ENCODE assay signal across 12 cellular contexts in the genomic region with DNA sequence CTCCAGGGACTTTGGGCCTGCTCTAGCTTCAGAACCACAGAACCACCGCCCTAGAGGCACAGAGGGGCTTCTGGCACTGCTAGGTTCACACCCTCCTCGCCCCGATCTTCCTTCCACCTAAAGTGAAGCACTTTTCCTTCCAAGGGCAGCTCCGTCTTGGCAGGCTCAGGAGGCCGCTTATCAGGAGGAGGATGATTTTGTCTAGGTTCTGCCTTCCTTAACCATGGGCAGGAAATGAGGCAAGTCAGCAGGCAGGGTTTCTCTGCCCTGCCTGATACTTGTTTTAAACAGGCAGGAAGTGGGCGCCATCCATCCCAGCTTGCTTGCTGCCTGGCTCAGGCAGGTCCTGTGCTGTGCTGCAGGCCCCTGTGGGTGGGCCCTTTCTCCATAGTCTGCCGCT. TPM values are rescaled to one million over a fixed set of nuclear protein-coding genes. Genes with fewer than 3 reads are reported as not detected.
A peak's percentile ranks its signal among the peaks of the same experiment; 100 is the strongest.
DNase-seq lines count a peak whose midpoint lies in the region; ATAC-seq, FAIRE-seq and TF ChIP-seq lines count a peak whose summit lies in the region.
"Had no signal": no experiment of that assay in that cellular context is flagged by ENCODE, and none has a peak within 500 bp of the region (broad histone marks: within the 10 kb centered on the region; RNA-seq: fewer than 3 reads in every experiment).

No MANE protein-coding gene starts in this region.

- H3K9me1 ChIP-seq in endothelial cell of umbilical vein (replicated peaks; ENCODE audit: control insufficient read depth, extremely low read depth, insufficient read depth, low read length) = no peaks in the 10 kb centered on the region

- peak overlapping the region; percentile 74 for H2AFZ ChIP-seq in endothelial cell of umbilical vein (ENCODE audit: low read depth, low read length)

- TF ChIP-seq POLR2A in endothelial cell of umbilical vein (IDR thresholded peaks at IDR 0.05; ENCODE audit: low read depth, low read length) = no peak

- H3K27me3 ChIP-seq in BLaER1 treated with 17β-estradiol and CSF1 and Interleukin-3, amounts not matched to agents 10 nM and 100 nM = peaks cover 0 to 6% (median 0%) of the 10 kb centered on the region in 11 experiments; a peak in 3 of 22 replicates
- no peaks in the 10 kb centered on the region for H3K27me3 ChIP-seq in endothelial cell of umbilical vein (ENCODE audit: control insufficient read depth in 2 of 2, insufficient read depth in 2 of 2, low read length in 2 of 2)
- H3K27me3 ChIP-seq: heart right ventricle had no signal

- H3K79me2 ChIP-seq in endothelial cell of umbilical vein (ENCODE audit: control insufficient read depth, insufficient read depth, low read length) = no peaks in the 10 kb centered on the region

- H3K9ac ChIP-seq in BLaER1 treated with 17β-estradiol and CSF1 and Interleukin-3, amounts not matched to agents 10 nM and 100 nM = peak overlapping the region in 9 of 11 experiments; percentile 62 to 76 (median 71); a peak in 18 of 22 replicates
- no peak overlapping the region for H3K9ac ChIP-seq in endothelial cell of umbilical vein (replicated peaks; ENCODE audit: extremely low read depth, insufficient read depth, low read length)

- H3K9me3 ChIP-seq in BLaER1 treated with 17β-estradiol and CSF1 and Interleukin-3, amounts not matched to agents 10 nM and 100 nM (replicated peaks in 1 of 11) = no peaks in the 10 kb centered on the region; a peak in 1 of 22 replicates
- no peaks in the 10 kb centered on the region for H3K9me3 ChIP-seq in endothelial cell of umbilical vein (replicated peaks; ENCODE audit: control insufficient read depth, insufficient read depth, low read length)
- H3K9me3 ChIP-seq: heart right ventricle had no signal

- peak overlapping the region in 4 of 10 experiments; percentile 7 to 28 (median 16); a peak in 5 of 20 replicates for H3K4me3 ChIP-seq in BLaER1 treated with 17β-estradiol and CSF1 and Interleukin-3, amounts not matched to agents 10 nM and 100 nM
- no peak overlapping the region for H3K4me3 ChIP-seq in endothelial cell of umbilical vein (replicated peaks in 1 of 3; ENCODE audit: insufficient read depth in 1 of 3, low read depth in 1 of 3, low read length in 3 of 3)
- H3K4me3 ChIP-seq: heart right ventricle had no signal

- intact Hi-C loops in endothelial cell of umbilical vein (cut with micrococcal nuclease) = no loop called here

- ATAC-seq in HG03175 (IDR thresholded peaks at IDR 0.05; ENCODE audit: unreplicated experiment) (peak; percentile 35), GM18868 (IDR thresholded peaks at IDR 0.05; ENCODE audit: unreplicated experiment) (no peak)
- ATAC-seq: heart right ventricle had no signal

- H3K27ac ChIP-seq in BLaER1 treated with 17β-estradiol and CSF1 and Interleukin-3, amounts not matched to agents 10 nM and 100 nM = peak overlapping the region in 10 of 11 experiments; percentile 39 to 88 (median 82); a peak in 19 of 22 replicates
- H3K27ac ChIP-seq in endothelial cell of umbilical vein (ENCODE audit: insufficient read depth, low read depth, low read length) = no peak overlapping the region
- H3K27ac ChIP-seq: HL-60 had no signal

- dilution Hi-C loops in endothelial cell of umbilical vein (cut with MboI; ENCODE audit: extremely low pct_ligation_motif_present, low sequenced_read_pairs) = no loop called here

- no peak for FAIRE-seq in endothelial cell of umbilical vein (lab: Jason Lieb, UNC)
- FAIRE-seq: astrocyte had no signal

- TF ChIP-seq CTCF in endothelial cell of umbilical vein (IDR thresholded peaks at IDR 0.05; ENCODE audit: extremely low read depth in 1 of 2, insufficient read depth in 1 of 2, low read depth in 1 of 2, low read length in 2 of 2) = no peak

- H3K36me3 ChIP-seq in BLaER1 treated with 17β-estradiol and CSF1 and Interleukin-3, amounts not matched to agents 10 nM and 100 nM = peaks cover 4 to 35% (median 21%) of the 10 kb centered on the region in 11 experiments; a peak in 19 of 22 replicates
- peaks cover 0 to 2% of the 10 kb centered on the region in 2 experiments for H3K36me3 ChIP-seq in endothelial cell of umbilical vein (ENCODE audit: control insufficient read depth in 2 of 2, extremely low read depth in 1 of 2, insufficient read depth in 2 of 2, low read length in 2 of 2)

- DNase-seq in activated CD4-positive, alpha-beta T cell treated with anti-CD3 and anti-CD28 coated beads, Interleukin-2, amount 50 U/mL, for 1 hour = peak; percentile 52
- DNase-seq in endothelial cell of umbilical vein (ENCODE audit: low read depth, low spot score) (peak; percentile 14), NCI-H526 treated with DMSO at 0.1 percent for 48 hours (lab: John Stamatoyannopoulos, UW) (no peak), NCI-H510A treated with DMSO at 0.1 percent for 48 hours (lab: John Stamatoyannopoulos, UW) (no peak), HT-29 (ENCODE audit: low spot score) (no peak)
- DNase-seq: C1 segment of cervical spinal cord, heart right ventricle had no signal

- POLR2A ChIA-PET in endothelial cell of umbilical vein (lab: Charles Lee) = no interaction called here

- no peaks in the 10 kb centered on the region for H4K20me1 ChIP-seq in BLaER1 treated with 17β-estradiol and CSF1 and Interleukin-3, amounts not matched to agents 10 nM and 100 nM
- H4K20me1 ChIP-seq in endothelial cell of umbilical vein (replicated peaks; ENCODE audit: control insufficient read depth, extremely low read depth, insufficient read depth, low read length) = no peaks in the 10 kb centered on the region

- peaks cover 46 to 89% (median 82%) of the 10 kb centered on the region in 10 experiments for H3K4me1 ChIP-seq in BLaER1 treated with 17β-estradiol and CSF1 and Interleukin-3, amounts not matched to agents 10 nM and 100 nM
- peaks cover 4% of the 10 kb centered on the region for H3K4me1 ChIP-seq in endothelial cell of umbilical vein (ENCODE audit: control insufficient read depth, extremely low read depth, insufficient read depth, low read length)

- H3K4me2 ChIP-seq in BLaER1 treated with 17β-estradiol and CSF1 and Interleukin-3, amounts not matched to agents 10 nM and 100 nM = peak overlapping the region; percentile 70 to 99 (median 97)
- no peak overlapping the region for H3K4me2 ChIP-seq in endothelial cell of umbilical vein (ENCODE audit: insufficient read depth, low read length)

- BruUV-seq in endothelial cell of umbilical vein (replicated peaks; lab: Mats Ljungman, UMichigan) = no TSS peak

- CTCF ChIA-PET in endothelial cell of umbilical vein (lab: Charles Lee) = interaction anchor here (0.8 kb wide), 1 partner anchor 16 kb away, joined by 3 read pairs; no protein-coding TSS in a partner anchor

TF ChIP-seq in endothelial cell of umbilical vein, 7 proteins besides CTCF, POLR2A, EP300 and RAD21:
- TF ChIP-seq GATA2 (IDR thresholded peaks at IDR 0.05; ENCODE audit: insufficient read depth, insufficient read length, low read depth, low read length) = no peak
- TF ChIP-seq EZH2 (IDR thresholded peaks at IDR 0.05; ENCODE audit: borderline replicate concordance, low read depth, low read length, severe bottlenecking) = no peak
- TF ChIP-seq JUN (IDR thresholded peaks at IDR 0.05; ENCODE audit: borderline replicate concordance, insufficient read depth, insufficient read length, low read depth) = no peak
- TF ChIP-seq, protein P1, sequence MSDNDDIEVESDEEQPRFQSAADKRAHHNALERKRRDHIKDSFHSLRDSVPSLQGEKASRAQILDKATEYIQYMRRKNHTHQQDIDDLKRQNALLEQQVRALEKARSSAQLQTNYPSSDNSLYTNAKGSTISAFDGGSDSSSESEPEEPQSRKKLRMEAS (IDR thresholded peaks at IDR 0.05; ENCODE audit: insufficient read depth, insufficient read length) = no peak
- TF ChIP-seq FOS (IDR thresholded peaks at IDR 0.05; ENCODE audit: borderline replicate concordance, insufficient read depth, low read length) = no peak
- no peak for TF ChIP-seq MYC (IDR thresholded peaks at IDR 0.05; ENCODE audit: low read depth, low read length)
- TF ChIP-seq POLR2AphosphoS5 (IDR thresholded peaks at IDR 0.05; ENCODE audit: insufficient read depth, low read depth, low read length) = no peak

RNA-seq across cellular contexts. Expression of gene ATP6V0E2, which starts 8.3 kb away (rescaled TPM):
- 21.5 and 27.8 TPM in 2 replicates for total RNA-seq in endothelial cell of umbilical vein
- polyA plus RNA-seq in endothelial cell of umbilical vein = 36.8 and 57.6 TPM in 2 replicates
- polyA plus RNA-seq in endothelial cell of umbilical vein (2011; cell fraction: cytosol; rRNA removed) = 20.8 and 30.0 TPM in 2 replicates
- 14.0 and 15.1 TPM in 2 replicates for polyA plus RNA-seq in endothelial cell of umbilical vein (2011; cell fraction: nucleus; rRNA removed)
- 25.5 and 27.1 TPM in 2 replicates for polyA plus RNA-seq in endothelial cell of umbilical vein (2012)
- polyA minus RNA-seq in endothelial cell of umbilical vein = 9.7 and 10.2 TPM in 2 replicates
- polyA minus RNA-seq in endothelial cell of umbilical vein (2011; cell fraction: cytosol; rRNA and poly(A)+ RNA removed) = 3.6 TPM
- 2.7 TPM in 2 replicates for polyA minus RNA-seq in endothelial cell of umbilical vein (2011; cell fraction: nucleus; rRNA and poly(A)+ RNA removed)
- 92.6 and 93.3 TPM in 2 replicates for total RNA-seq in HT-29 (2014; rRNA removed; shearing (Covaris generic))

RNA-seq across cellular contexts. Expression of gene ZNF862, which starts 27.3 kb away (rescaled TPM):
- total RNA-seq in endothelial cell of umbilical vein = 7.2 and 14.7 TPM in 2 replicates
- 10.2 and 10.8 TPM in 2 replicates for polyA plus RNA-seq in endothelial cell of umbilical vein
- polyA plus RNA-seq in endothelial cell of umbilical vein (2011; cell fraction: cytosol; rRNA removed) = 5.4 and 7.7 TPM in 2 replicates
- 63.7 and 69.7 TPM in 2 replicates for polyA plus RNA-seq in endothelial cell of umbilical vein (2011; cell fraction: nucleus; rRNA removed)
- 5.1 and 7.8 TPM in 2 replicates for polyA plus RNA-seq in endothelial cell of umbilical vein (2012)
- 20.1 and 28.7 TPM in 2 replicates for polyA minus RNA-seq in endothelial cell of umbilical vein
- 0.51 TPM for polyA minus RNA-seq in endothelial cell of umbilical vein (2011; cell fraction: cytosol; rRNA and poly(A)+ RNA removed)
- 12.2 and 17.2 TPM in 2 replicates for polyA minus RNA-seq in endothelial cell of umbilical vein (2011; cell fraction: nucleus; rRNA and poly(A)+ RNA removed)
- total RNA-seq in HT-29 (2014; rRNA removed; shearing (Covaris generic)) = 8.8 and 11.7 TPM in 2 replicates

Comparison
In these comparisons a context has a peak if more than half of its experiments do, and no peak if none do; other contexts are left out.
1. DNase-seq: peak in activated CD4-positive, alpha-beta T cell treated with anti-CD3 and anti-CD28 coated beads, Interleukin-2, amount 50 U/mL, for 1 hour (single experiment) and endothelial cell of umbilical vein (single experiment); none in NCI-H526 treated with DMSO at 0.1 percent for 48 hours (single experiment), NCI-H510A treated with DMSO at 0.1 percent for 48 hours (single experiment) and HT-29 (single experiment).